Comparison of ENCODE assay signal across 1 cellular context in the genomic region with DNA sequence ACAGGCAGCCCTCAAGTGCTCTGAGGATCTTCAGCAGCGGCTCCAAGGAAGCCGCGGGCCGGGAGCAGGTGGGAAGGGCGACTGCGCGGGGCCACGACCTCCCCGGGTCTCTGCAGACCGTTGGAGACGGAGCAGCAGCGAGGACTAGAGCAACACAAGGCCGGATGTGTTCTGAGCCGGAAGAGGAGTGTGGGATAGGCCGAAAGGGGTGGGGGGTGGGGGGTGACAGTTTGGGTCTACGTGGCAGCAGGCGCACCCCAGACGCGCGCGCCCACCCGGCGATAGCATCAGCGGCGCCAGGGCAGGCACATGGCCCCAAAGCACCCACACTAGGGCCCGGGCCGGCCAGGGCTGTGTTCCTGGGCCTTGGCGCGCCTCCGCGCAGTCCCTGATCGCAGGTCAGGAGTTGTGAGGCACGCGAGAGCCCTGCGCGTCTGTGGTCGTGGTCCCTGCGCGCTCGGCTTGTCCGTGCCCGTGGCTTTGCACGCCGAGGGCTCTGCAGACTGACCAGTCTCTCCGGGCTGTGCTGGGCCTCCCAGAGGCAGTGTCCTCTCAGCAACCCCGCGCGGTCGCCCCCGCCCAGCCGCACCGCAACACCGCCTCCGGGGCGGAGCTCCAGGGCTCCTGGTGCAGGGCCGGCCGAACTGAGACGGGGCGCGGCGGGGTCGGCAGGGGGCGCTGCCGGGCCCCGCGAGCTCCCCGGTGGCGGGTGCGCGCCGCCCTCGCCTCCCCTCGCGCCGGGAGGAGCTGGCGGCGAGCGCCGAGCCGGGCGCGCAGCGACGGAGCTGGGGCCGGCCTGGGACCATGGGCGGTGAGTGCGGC.
TF ChIP-seq lines count a peak whose summit lies in the region.

A gene with protein sequence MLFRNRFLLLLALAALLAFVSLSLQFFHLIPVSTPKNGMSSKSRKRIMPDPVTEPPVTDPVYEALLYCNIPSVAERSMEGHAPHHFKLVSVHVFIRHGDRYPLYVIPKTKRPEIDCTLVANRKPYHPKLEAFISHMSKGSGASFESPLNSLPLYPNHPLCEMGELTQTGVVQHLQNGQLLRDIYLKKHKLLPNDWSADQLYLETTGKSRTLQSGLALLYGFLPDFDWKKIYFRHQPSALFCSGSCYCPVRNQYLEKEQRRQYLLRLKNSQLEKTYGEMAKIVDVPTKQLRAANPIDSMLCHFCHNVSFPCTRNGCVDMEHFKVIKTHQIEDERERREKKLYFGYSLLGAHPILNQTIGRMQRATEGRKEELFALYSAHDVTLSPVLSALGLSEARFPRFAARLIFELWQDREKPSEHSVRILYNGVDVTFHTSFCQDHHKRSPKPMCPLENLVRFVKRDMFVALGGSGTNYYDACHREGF (plus strand): TSS at position 725 of the 822 bp plus-strand sequence. CDS start 28,351 bp downstream, outside the sequence.

TF ChIP-seq in HepG2, 621 proteins besides CTCF, POLR2A, EP300 and RAD21 (continued from another document and continues in another):
- TF ChIP-seq, protein P1, sequence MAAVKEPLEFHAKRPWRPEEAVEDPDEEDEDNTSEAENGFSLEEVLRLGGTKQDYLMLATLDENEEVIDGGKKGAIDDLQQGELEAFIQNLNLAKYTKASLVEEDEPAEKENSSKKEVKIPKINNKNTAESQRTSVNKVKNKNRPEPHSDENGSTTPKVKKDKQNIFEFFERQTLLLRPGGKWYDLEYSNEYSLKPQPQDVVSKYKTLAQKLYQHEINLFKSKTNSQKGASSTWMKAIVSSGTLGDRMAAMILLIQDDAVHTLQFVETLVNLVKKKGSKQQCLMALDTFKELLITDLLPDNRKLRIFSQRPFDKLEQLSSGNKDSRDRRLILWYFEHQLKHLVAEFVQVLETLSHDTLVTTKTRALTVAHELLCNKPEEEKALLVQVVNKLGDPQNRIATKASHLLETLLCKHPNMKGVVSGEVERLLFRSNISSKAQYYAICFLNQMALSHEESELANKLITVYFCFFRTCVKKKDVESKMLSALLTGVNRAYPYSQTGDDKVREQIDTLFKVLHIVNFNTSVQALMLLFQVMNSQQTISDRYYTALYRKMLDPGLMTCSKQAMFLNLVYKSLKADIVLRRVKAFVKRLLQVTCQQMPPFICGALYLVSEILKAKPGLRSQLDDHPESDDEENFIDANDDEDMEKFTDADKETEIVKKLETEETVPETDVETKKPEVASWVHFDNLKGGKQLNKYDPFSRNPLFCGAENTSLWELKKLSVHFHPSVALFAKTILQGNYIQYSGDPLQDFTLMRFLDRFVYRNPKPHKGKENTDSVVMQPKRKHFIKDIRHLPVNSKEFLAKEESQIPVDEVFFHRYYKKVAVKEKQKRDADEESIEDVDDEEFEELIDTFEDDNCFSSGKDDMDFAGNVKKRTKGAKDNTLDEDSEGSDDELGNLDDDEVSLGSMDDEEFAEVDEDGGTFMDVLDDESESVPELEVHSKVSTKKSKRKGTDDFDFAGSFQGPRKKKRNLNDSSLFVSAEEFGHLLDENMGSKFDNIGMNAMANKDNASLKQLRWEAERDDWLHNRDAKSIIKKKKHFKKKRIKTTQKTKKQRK (IDR thresholded peaks at IDR 0.05; ENCODE audit: low read length) = no peak
- no peak for TF ChIP-seq RARG (CRISPR knock-in tag; IDR thresholded peaks at IDR 0.05; ENCODE audit: low read depth)
- TF ChIP-seq, protein P2, sequence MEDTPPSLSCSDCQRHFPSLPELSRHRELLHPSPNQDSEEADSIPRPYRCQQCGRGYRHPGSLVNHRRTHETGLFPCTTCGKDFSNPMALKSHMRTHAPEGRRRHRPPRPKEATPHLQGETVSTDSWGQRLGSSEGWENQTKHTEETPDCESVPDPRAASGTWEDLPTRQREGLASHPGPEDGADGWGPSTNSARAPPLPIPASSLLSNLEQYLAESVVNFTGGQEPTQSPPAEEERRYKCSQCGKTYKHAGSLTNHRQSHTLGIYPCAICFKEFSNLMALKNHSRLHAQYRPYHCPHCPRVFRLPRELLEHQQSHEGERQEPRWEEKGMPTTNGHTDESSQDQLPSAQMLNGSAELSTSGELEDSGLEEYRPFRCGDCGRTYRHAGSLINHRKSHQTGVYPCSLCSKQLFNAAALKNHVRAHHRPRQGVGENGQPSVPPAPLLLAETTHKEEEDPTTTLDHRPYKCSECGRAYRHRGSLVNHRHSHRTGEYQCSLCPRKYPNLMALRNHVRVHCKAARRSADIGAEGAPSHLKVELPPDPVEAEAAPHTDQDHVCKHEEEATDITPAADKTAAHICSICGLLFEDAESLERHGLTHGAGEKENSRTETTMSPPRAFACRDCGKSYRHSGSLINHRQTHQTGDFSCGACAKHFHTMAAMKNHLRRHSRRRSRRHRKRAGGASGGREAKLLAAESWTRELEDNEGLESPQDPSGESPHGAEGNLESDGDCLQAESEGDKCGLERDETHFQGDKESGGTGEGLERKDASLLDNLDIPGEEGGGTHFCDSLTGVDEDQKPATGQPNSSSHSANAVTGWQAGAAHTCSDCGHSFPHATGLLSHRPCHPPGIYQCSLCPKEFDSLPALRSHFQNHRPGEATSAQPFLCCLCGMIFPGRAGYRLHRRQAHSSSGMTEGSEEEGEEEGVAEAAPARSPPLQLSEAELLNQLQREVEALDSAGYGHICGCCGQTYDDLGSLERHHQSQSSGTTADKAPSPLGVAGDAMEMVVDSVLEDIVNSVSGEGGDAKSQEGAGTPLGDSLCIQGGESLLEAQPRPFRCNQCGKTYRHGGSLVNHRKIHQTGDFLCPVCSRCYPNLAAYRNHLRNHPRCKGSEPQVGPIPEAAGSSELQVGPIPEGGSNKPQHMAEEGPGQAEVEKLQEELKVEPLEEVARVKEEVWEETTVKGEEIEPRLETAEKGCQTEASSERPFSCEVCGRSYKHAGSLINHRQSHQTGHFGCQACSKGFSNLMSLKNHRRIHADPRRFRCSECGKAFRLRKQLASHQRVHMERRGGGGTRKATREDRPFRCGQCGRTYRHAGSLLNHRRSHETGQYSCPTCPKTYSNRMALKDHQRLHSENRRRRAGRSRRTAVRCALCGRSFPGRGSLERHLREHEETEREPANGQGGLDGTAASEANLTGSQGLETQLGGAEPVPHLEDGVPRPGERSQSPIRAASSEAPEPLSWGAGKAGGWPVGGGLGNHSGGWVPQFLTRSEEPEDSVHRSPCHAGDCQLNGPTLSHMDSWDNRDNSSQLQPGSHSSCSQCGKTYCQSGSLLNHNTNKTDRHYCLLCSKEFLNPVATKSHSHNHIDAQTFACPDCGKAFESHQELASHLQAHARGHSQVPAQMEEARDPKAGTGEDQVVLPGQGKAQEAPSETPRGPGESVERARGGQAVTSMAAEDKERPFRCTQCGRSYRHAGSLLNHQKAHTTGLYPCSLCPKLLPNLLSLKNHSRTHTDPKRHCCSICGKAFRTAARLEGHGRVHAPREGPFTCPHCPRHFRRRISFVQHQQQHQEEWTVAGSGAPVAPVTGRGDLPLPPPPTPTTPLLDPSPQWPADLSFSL (CRISPR knock-in tag; IDR thresholded peaks at IDR 0.05) = no peak
- no peak; the same call in 1 of the 2 replicates for TF ChIP-seq KAT7 (CRISPR knock-in tag; IDR thresholded peaks at IDR 0.05; ENCODE audit: borderline replicate concordance)
- TF ChIP-seq SKI (IDR thresholded peaks at IDR 0.05; ENCODE audit: partially characterized antibody) = peak; percentile 17
- TF ChIP-seq ZNF101 (CRISPR knock-in tag; IDR thresholded peaks at IDR 0.05; ENCODE audit: borderline replicate concordance, low read depth) = no peak
- TF ChIP-seq SETDB1 (CRISPR knock-in tag; IDR thresholded peaks at IDR 0.05; ENCODE audit: borderline replicate concordance) = no peak
- no peak for TF ChIP-seq NFKBIZ (CRISPR knock-in tag; IDR thresholded peaks at IDR 0.05)
- TF ChIP-seq, protein P3, sequence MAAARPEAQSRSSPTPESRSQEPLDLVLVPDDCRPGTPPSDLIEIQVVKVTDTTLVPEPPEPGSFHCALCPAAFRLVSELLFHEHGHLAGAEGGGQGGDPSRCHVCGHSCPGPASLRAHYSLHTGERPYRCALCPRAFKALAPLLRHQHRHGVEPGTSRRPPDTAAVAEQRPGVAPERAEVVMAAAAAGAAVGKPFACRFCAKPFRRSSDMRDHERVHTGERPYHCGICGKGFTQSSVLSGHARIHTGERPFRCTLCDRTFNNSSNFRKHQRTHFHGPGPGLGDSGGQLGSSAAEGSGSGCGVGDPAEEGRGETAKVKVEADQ (CRISPR knock-in tag; IDR thresholded peaks at IDR 0.05; ENCODE audit: borderline replicate concordance) = no peak
- TF ChIP-seq ZNF253 (CRISPR knock-in tag; IDR thresholded peaks at IDR 0.05; ENCODE audit: borderline replicate concordance) = no peak
- no peak for TF ChIP-seq TP53 (CRISPR knock-in tag; conservative IDR thresholded peaks at IDR 0.05)
- no peak for TF ChIP-seq ELF1 (CRISPR knock-in tag; IDR thresholded peaks at IDR 0.05)
- TF ChIP-seq, protein P4, sequence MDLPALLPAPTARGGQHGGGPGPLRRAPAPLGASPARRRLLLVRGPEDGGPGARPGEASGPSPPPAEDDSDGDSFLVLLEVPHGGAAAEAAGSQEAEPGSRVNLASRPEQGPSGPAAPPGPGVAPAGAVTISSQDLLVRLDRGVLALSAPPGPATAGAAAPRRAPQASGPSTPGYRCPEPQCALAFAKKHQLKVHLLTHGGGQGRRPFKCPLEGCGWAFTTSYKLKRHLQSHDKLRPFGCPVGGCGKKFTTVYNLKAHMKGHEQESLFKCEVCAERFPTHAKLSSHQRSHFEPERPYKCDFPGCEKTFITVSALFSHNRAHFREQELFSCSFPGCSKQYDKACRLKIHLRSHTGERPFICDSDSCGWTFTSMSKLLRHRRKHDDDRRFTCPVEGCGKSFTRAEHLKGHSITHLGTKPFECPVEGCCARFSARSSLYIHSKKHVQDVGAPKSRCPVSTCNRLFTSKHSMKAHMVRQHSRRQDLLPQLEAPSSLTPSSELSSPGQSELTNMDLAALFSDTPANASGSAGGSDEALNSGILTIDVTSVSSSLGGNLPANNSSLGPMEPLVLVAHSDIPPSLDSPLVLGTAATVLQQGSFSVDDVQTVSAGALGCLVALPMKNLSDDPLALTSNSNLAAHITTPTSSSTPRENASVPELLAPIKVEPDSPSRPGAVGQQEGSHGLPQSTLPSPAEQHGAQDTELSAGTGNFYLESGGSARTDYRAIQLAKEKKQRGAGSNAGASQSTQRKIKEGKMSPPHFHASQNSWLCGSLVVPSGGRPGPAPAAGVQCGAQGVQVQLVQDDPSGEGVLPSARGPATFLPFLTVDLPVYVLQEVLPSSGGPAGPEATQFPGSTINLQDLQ (CRISPR knock-in tag; IDR thresholded peaks at IDR 0.05) = no peak
- no peak for TF ChIP-seq ZNF17 (CRISPR knock-in tag; IDR thresholded peaks at IDR 0.05)
- TF ChIP-seq ETV5 (CRISPR knock-in tag; IDR thresholded peaks at IDR 0.05; ENCODE audit: borderline replicate concordance) = peak; percentile 33; the same call in 1 of the 2 replicates
- TF ChIP-seq MAFF (IDR thresholded peaks at IDR 0.05; ENCODE audit: low read depth, low read length) = no peak
- 0 out of 2 replicates have a peak, but pooled peaks have one; percentile 19 for TF ChIP-seq HDAC2 (CRISPR knock-in tag; IDR thresholded peaks at IDR 0.05)
- no peak for TF ChIP-seq KLF13 (CRISPR knock-in tag; IDR thresholded peaks at IDR 0.05)
- TF ChIP-seq, protein P5, sequence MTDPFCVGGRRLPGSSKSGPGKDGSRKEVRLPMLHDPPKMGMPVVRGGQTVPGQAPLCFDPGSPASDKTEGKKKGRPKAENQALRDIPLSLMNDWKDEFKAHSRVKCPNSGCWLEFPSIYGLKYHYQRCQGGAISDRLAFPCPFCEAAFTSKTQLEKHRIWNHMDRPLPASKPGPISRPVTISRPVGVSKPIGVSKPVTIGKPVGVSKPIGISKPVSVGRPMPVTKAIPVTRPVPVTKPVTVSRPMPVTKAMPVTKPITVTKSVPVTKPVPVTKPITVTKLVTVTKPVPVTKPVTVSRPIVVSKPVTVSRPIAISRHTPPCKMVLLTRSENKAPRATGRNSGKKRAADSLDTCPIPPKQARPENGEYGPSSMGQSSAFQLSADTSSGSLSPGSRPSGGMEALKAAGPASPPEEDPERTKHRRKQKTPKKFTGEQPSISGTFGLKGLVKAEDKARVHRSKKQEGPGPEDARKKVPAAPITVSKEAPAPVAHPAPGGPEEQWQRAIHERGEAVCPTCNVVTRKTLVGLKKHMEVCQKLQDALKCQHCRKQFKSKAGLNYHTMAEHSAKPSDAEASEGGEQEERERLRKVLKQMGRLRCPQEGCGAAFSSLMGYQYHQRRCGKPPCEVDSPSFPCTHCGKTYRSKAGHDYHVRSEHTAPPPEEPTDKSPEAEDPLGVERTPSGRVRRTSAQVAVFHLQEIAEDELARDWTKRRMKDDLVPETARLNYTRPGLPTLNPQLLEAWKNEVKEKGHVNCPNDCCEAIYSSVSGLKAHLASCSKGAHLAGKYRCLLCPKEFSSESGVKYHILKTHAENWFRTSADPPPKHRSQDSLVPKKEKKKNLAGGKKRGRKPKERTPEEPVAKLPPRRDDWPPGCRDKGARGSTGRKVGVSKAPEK (CRISPR knock-in tag; IDR thresholded peaks at IDR 0.05; ENCODE audit: borderline replicate concordance) = no peak
- no peak for TF ChIP-seq MIER3 (CRISPR knock-in tag; IDR thresholded peaks at IDR 0.05; ENCODE audit: borderline replicate concordance)
- no peak for TF ChIP-seq ZNF563 (CRISPR knock-in tag; IDR thresholded peaks at IDR 0.05)
- TF ChIP-seq GPN1 (CRISPR knock-in tag; IDR thresholded peaks at IDR 0.05; ENCODE audit: borderline replicate concordance) = no peak
- TF ChIP-seq FOXO1 (CRISPR knock-in tag; IDR thresholded peaks at IDR 0.05) = no peak
- TF ChIP-seq PRMT3 (CRISPR knock-in tag; IDR thresholded peaks at IDR 0.05; ENCODE audit: borderline replicate concordance, low read depth) = no peak
- TF ChIP-seq, protein P6, sequence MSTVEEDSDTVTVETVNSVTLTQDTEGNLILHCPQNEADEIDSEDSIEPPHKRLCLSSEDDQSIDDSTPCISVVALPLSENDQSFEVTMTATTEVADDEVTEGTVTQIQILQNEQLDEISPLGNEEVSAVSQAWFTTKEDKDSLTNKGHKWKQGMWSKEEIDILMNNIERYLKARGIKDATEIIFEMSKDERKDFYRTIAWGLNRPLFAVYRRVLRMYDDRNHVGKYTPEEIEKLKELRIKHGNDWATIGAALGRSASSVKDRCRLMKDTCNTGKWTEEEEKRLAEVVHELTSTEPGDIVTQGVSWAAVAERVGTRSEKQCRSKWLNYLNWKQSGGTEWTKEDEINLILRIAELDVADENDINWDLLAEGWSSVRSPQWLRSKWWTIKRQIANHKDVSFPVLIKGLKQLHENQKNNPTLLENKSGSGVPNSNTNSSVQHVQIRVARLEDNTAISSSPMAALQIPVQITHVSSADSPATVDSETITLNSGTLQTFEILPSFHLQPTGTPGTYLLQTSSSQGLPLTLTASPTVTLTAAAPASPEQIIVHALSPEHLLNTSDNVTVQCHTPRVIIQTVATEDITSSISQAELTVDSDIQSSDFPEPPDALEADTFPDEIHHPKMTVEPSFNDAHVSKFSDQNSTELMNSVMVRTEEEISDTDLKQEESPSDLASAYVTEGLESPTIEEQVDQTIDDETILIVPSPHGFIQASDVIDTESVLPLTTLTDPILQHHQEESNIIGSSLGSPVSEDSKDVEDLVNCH (CRISPR knock-in tag; IDR thresholded peaks at IDR 0.05) = no peak
- TF ChIP-seq, protein P7, sequence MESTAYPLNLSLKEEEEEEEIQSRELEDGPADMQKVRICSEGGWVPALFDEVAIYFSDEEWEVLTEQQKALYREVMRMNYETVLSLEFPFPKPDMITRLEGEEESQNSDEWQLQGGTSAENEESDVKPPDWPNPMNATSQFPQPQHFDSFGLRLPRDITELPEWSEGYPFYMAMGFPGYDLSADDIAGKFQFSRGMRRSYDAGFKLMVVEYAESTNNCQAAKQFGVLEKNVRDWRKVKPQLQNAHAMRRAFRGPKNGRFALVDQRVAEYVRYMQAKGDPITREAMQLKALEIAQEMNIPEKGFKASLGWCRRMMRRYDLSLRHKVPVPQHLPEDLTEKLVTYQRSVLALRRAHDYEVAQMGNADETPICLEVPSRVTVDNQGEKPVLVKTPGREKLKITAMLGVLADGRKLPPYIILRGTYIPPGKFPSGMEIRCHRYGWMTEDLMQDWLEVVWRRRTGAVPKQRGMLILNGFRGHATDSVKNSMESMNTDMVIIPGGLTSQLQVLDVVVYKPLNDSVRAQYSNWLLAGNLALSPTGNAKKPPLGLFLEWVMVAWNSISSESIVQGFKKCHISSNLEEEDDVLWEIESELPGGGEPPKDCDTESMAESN (CRISPR knock-in tag; conservative IDR thresholded peaks at IDR 0.05) = no peak
